Comparison of ENCODE assay signal across 10 cellular contexts in the genomic region with DNA sequence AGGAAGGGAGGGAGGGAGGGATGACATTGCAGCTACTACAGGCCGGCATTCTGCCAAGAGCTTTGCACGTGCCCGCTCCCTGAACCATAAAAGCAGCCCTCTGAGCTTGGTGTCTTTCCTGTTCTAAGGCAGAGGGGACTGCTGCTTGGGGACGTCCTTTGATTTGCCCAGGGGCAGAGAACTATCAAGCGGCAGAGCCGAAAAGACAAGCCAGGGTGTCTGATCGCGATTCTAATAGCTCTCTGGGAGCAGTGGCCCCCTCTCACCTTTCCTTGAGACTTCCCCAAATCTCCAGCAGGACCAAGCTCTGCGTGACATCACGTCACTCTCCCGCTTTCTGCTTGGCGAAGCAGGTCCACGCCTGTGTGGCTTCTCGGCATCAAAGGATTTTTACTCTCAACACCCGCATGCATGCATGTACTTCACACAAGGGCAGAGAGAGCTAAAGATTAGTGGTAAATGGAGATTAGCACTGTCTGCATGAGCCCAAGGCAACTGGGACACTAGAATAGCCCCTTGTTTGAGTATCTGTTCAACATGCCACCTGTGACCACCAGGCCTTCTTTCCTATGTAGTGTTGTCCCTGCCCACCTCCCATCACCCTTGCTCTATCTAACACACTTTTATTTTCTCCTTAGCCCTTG.
DNase-seq lines count a peak whose midpoint lies in the region; ATAC-seq, FAIRE-seq and TF ChIP-seq lines count a peak whose summit lies in the region.
"Had no signal": no experiment of that assay in that cellular context is flagged by ENCODE, and none has a peak within 500 bp of the region (broad histone marks: within the 10 kb centered on the region; RNA-seq: fewer than 3 reads in every experiment).

No MANE protein-coding gene starts in this region.

- no peaks in the 10 kb centered on the region for H3K36me3 ChIP-seq in prostate gland

- H3K27me3 ChIP-seq in dorsolateral prefrontal cortex: no peaks in the 10 kb centered on the region
- no peaks in the 10 kb centered on the region for H3K27me3 ChIP-seq in prostate gland (replicated peaks; ENCODE audit: insufficient read depth)

- H3K4me3 Mint-ChIP-seq in activated T-helper 2 cell treated with anti-CD3 and anti-CD28 coated beads, Interferon-gamma antibody, Interleukin-2, Interleukin-4, amounts not matched to agents 10 μg/mL and 5 μg/mL and 100 μg/mL, durations not matched to agents 14 hours and 24 hours and 36 hours (ENCODE audit: low read depth): no peak overlapping the region

- FAIRE-seq in D721Med (lab: Jason Lieb, UNC): peak; percentile 84

- H3K27ac ChIP-seq in dorsolateral prefrontal cortex: peak overlapping the region in 4 of 59 donors; percentile 7 to 67 (median 16)
- H3K27ac ChIP-seq in prostate gland: peak overlapping the region in 1 of 2 donors; percentile 33

- no peaks in the 10 kb centered on the region for H3K4me1 Mint-ChIP-seq in activated T-helper 2 cell treated with anti-CD3 and anti-CD28 coated beads, Interferon-gamma antibody, Interleukin-2, Interleukin-4, amounts not matched to agents 10 μg/mL and 5 μg/mL and 100 μg/mL, durations not matched to agents 14 hours and 24 hours and 36 hours (ENCODE audit: low read depth)

- no peak for TF ChIP-seq POLR2A in prostate gland (IDR thresholded peaks at IDR 0.05)

- DNase-seq in D721Med (ENCODE audit: insufficient read length, low spot score) (peak; percentile 86), NCI-H1105 (lab: John Stamatoyannopoulos, UW) (peak; percentile 66), dorsolateral prefrontal cortex (no peak), prostate gland (ENCODE audit: low spot score) (peak; percentile 51)
- DNase-seq in activated T-helper 2 cell treated with anti-CD3 and anti-CD28 coated beads, Interferon-gamma antibody, Interleukin-2, Interleukin-4, amounts not matched to agents 10 μg/mL and 5 μg/mL and 100 μg/mL, durations not matched to agents 14 hours and 24 hours and 36 hours (ENCODE audit: low spot score): no peak
- DNase-seq: activated naive CD4-positive, alpha-beta T cell treated with Interleukin-2 at 50 U/mL for 16 hours; NK-92 treated with Interleukin-12 subunit alpha and Interleukin-12 subunit beta, amount 100 ng/mL, for 24 hours had no signal

- no peaks in the 10 kb centered on the region for H3K9me3 ChIP-seq in prostate gland

- ATAC-seq in GM18867 (IDR thresholded peaks at IDR 0.05; ENCODE audit: unreplicated experiment): no peak
- ATAC-seq in GM18868 (IDR thresholded peaks at IDR 0.05; ENCODE audit: unreplicated experiment): no peak
- no peak for ATAC-seq in GM18907 (IDR thresholded peaks at IDR 0.05; ENCODE audit: unreplicated experiment)

- H3K9me3 Mint-ChIP-seq in activated T-helper 2 cell treated with anti-CD3 and anti-CD28 coated beads, Interferon-gamma antibody, Interleukin-2, Interleukin-4, amounts not matched to agents 10 μg/mL and 5 μg/mL and 100 μg/mL, durations not matched to agents 14 hours and 24 hours and 36 hours: peaks cover 29% of the 10 kb centered on the region

- TF ChIP-seq CTCF in D721Med (IDR thresholded peaks at IDR 0.05; ENCODE audit: insufficient read depth, missing control alignments): no peak
- no peak for TF ChIP-seq CTCF in dorsolateral prefrontal cortex (IDR thresholded peaks at IDR 0.05 in 54 of 56, conservative IDR thresholded peaks at IDR 0.05 in 2 of 56; ENCODE audit: low read depth in 1 of 56, partially characterized antibody in 56 of 56)
- TF ChIP-seq CTCF in prostate gland (IDR thresholded peaks at IDR 0.05): no peak

- H3K36me3 Mint-ChIP-seq in activated T-helper 2 cell treated with anti-CD3 and anti-CD28 coated beads, Interferon-gamma antibody, Interleukin-2, Interleukin-4, amounts not matched to agents 10 μg/mL and 5 μg/mL and 100 μg/mL, durations not matched to agents 14 hours and 24 hours and 36 hours (ENCODE audit: low read depth): no peaks in the 10 kb centered on the region

- H3K4me1 ChIP-seq in prostate gland (replicated peaks): no peaks in the 10 kb centered on the region

- no peaks in the 10 kb centered on the region for H3K27me3 Mint-ChIP-seq in activated T-helper 2 cell treated with anti-CD3 and anti-CD28 coated beads, Interferon-gamma antibody, Interleukin-2, Interleukin-4, amounts not matched to agents 10 μg/mL and 5 μg/mL and 100 μg/mL, durations not matched to agents 14 hours and 24 hours and 36 hours (ENCODE audit: low read depth)

- peak overlapping the region in 49 of 59 donors; percentile 2 to 59 (median 32) for H3K4me3 ChIP-seq in dorsolateral prefrontal cortex
- no peak overlapping the region for H3K4me3 ChIP-seq in prostate gland

- no peak overlapping the region for H3K27ac Mint-ChIP-seq in activated T-helper 2 cell treated with anti-CD3 and anti-CD28 coated beads, Interferon-gamma antibody, Interleukin-2, Interleukin-4, amounts not matched to agents 10 μg/mL and 5 μg/mL and 100 μg/mL, durations not matched to agents 14 hours and 24 hours and 36 hours

- 34% methylated on average over 15 of the region's 15 CpGs for WGBS in prostate gland

- intact Hi-C loops in dorsolateral prefrontal cortex (cut with DNase I): no loop called here
- intact Hi-C loops in prostate gland (cut with DNase I): no loop called here
- intact Hi-C loops in activated T-helper 2 cell treated with anti-CD3 and anti-CD28 coated beads, Interferon-gamma antibody, Interleukin-2, Interleukin-4, amounts not matched to agents 10 μg/mL and 5 μg/mL and 100 μg/mL, durations not matched to agents 14 hours and 24 hours and 36 hours (cut with micrococcal nuclease): no loop called here

Comparison
In these comparisons a context has a peak if more than half of its experiments do, and no peak if none do; other contexts are left out.
1. DNase-seq: peak in D721Med (single experiment), NCI-H1105 (single experiment) and prostate gland (single experiment); none in dorsolateral prefrontal cortex (0 of 10) and activated T-helper 2 cell treated with anti-CD3 and anti-CD28 coated beads, Interferon-gamma antibody, Interleukin-2, Interleukin-4, amounts not matched to agents 10 μg/mL and 5 μg/mL and 100 μg/mL, durations not matched to agents 14 hours and 24 hours and 36 hours (single experiment).
2. H3K4me3 ChIP-seq: peak in dorsolateral prefrontal cortex (49 of 59); none in prostate gland (0 of 2).